In genomic region chr11:106925245-106925644, GRCh38 we compare ENCODE assay signal across 18 cellular contexts.
DNase-seq lines count a peak whose midpoint lies in the region; ATAC-seq, FAIRE-seq and TF ChIP-seq lines count a peak whose summit lies in the region.
"Had no signal": no experiment of that assay in that cellular context is flagged by ENCODE, and none has a peak within 500 bp of the region (broad histone marks: within the 10 kb centered on the region; RNA-seq: fewer than 3 reads in every experiment).

No MANE protein-coding gene starts in this region.

- no peak overlapping the region for H3K4me2 ChIP-seq in HepG2 (ENCODE audit: low read depth, low read length)
- H3K4me2 ChIP-seq: KMS-11 had no signal

- H3K9ac ChIP-seq in HepG2 (ENCODE audit: insufficient read depth, low read depth, low read length): no peak overlapping the region
- H3K9ac ChIP-seq: KMS-11 had no signal

- no peaks in the 10 kb centered on the region for H3K4me1 ChIP-seq in HepG2 (ENCODE audit: insufficient read depth, low read length)
- no peaks in the 10 kb centered on the region for H3K4me1 ChIP-seq in right lobe of liver
- H3K4me1 ChIP-seq in adrenal gland (replicated peaks in 1 of 2): no peaks in the 10 kb centered on the region
- H3K4me1 ChIP-seq in tibial artery: no peaks in the 10 kb centered on the region
- H3K4me1 ChIP-seq: Caco-2, Peyer's patch had no signal

- no peak overlapping the region for H2AFZ ChIP-seq in HepG2 (ENCODE audit: low read length)

- in situ Hi-C loops in HepG2 (cut with HindIII; ENCODE audit: extremely low pct_ligation_motif_present, low pct_unique_long_range_greater_than_20kb): no loop called here

- TF ChIP-seq POLR2A in HepG2 (IDR thresholded peaks at IDR 0.05; ENCODE audit: insufficient read depth in 1 of 2, low read depth in 2 of 2, low read length in 2 of 2) (no peak), right lobe of liver (IDR thresholded peaks at IDR 0.05) (no peak), adrenal gland (IDR thresholded peaks at IDR 0.05) (no peak)

- H3K36me3 ChIP-seq in HepG2 (replicated peaks in 1 of 2; ENCODE audit: control insufficient read depth in 1 of 2, insufficient read depth in 2 of 2, low read length in 2 of 2): no peaks in the 10 kb centered on the region
- no peaks in the 10 kb centered on the region for H3K36me3 ChIP-seq in right lobe of liver
- no peaks in the 10 kb centered on the region for H3K36me3 ChIP-seq in adrenal gland (replicated peaks in 1 of 2)
- no peaks in the 10 kb centered on the region for H3K36me3 ChIP-seq in tibial artery
- H3K36me3 ChIP-seq: MG63, Peyer's patch had no signal

- intact Hi-C loops in HepG2 (cut with micrococcal nuclease; ENCODE audit: unreplicated experiment): no loop called here
- intact Hi-C loops in right lobe of liver (cut with DNase I): no loop called here
- intact Hi-C loops in adrenal gland (cut with DNase I): no loop called here
- intact Hi-C loops in tibial artery (cut with DNase I; ENCODE audit: low total_unique reads): no loop called here

- no peaks in the 10 kb centered on the region for H4K20me1 ChIP-seq in HepG2 (ENCODE audit: insufficient read depth, low read length)

- H3K4me3 Mint-ChIP-seq in naive thymus-derived CD8-positive, alpha-beta T cell: no peak overlapping the region

- no peak for FAIRE-seq in HepG2 (lab: Jason Lieb, UNC)
- FAIRE-seq: H54 had no signal

- H3K27me3 ChIP-seq in HepG2 (ENCODE audit: control insufficient read depth in 1 of 2, insufficient read depth in 2 of 2, low read length in 2 of 2) (no peaks in the 10 kb centered on the region), right lobe of liver (no peaks in the 10 kb centered on the region), adrenal gland (no peaks in the 10 kb centered on the region), tibial artery (no peaks in the 10 kb centered on the region)
- H3K27me3 ChIP-seq: MG63, Peyer's patch had no signal

- H3K36me3 Mint-ChIP-seq in naive thymus-derived CD8-positive, alpha-beta T cell: no peaks in the 10 kb centered on the region

- H3K27ac Mint-ChIP-seq in naive thymus-derived CD8-positive, alpha-beta T cell: no peak overlapping the region

- DNase-seq in HepG2 (ENCODE audit: low spot score) (no peak), right lobe of liver (no peak), fibroblast of the aortic adventitia (ENCODE audit: low read depth) (peak; percentile 52), adrenal gland (no peak), tibial artery (no peak)
- DNase-seq in naive thymus-derived CD8-positive, alpha-beta T cell: no peak
- DNase-seq: Caco-2, MG63, NCI-H1105 treated with DMSO at 0.1 percent for 48 hours, NCI-H187, NCI-H446 treated with DMSO at 0.1 percent for 48 hours, NCI-H748 treated with DMSO at 0.1 percent for 48 hours, Peyer's patch, SHP77 had no signal

- no TSS peak for BruUV-seq in HepG2 (replicated peaks; lab: Mats Ljungman, UMichigan)

- no peak for TF ChIP-seq EP300 in HepG2 (IDR thresholded peaks at IDR 0.05; ENCODE audit: low read depth in 2 of 2, low read length in 2 of 2)
- TF ChIP-seq EP300 in HepG2 (CRISPR knock-in tag; IDR thresholded peaks at IDR 0.05; ENCODE audit: borderline replicate concordance): no peak

- no peaks in the 10 kb centered on the region for H3K27me3 Mint-ChIP-seq in naive thymus-derived CD8-positive, alpha-beta T cell

- ATAC-seq in HepG2 (no peak), right lobe of liver (no peak), SK-N-SH treated with all-trans-retinoic acid at 6 μM for 48 hours (peak; percentile 55), GM21528 (IDR thresholded peaks at IDR 0.05; ENCODE audit: low FRiP score, unreplicated experiment) (no peak)
- no peak for ATAC-seq in naive thymus-derived CD8-positive, alpha-beta T cell

- no peaks in the 10 kb centered on the region for H3K4me1 Mint-ChIP-seq in naive thymus-derived CD8-positive, alpha-beta T cell

- no peak overlapping the region for H3K4me3 ChIP-seq in HepG2 (replicated peaks in 1 of 3; ENCODE audit: insufficient read depth in 1 of 3, low read depth in 2 of 3, low read length in 3 of 3)
- H3K4me3 ChIP-seq in right lobe of liver: no peak overlapping the region
- H3K4me3 ChIP-seq in fibroblast of the aortic adventitia (ENCODE audit: low read depth, low read length): no peak overlapping the region
- H3K4me3 ChIP-seq in adrenal gland: no peak overlapping the region
- H3K4me3 ChIP-seq in tibial artery: no peak overlapping the region
- H3K4me3 ChIP-seq: MG63, Peyer's patch had no signal

- POLR2A ChIA-PET in HepG2 (lab: Yijun Ruan, JAX): no interaction called here
- POLR2A ChIA-PET in naive thymus-derived CD8-positive, alpha-beta T cell (lab: Charles Lee): no interaction called here

- TF ChIP-seq CTCF in HepG2 (CRISPR knock-in tag; IDR thresholded peaks at IDR 0.05) (no peak), right lobe of liver (IDR thresholded peaks at IDR 0.05) (no peak), fibroblast of the aortic adventitia (IDR thresholded peaks at IDR 0.05; ENCODE audit: insufficient read depth, low read length) (no peak), adrenal gland (IDR thresholded peaks at IDR 0.05) (no peak), tibial artery (IDR thresholded peaks at IDR 0.05) (no peak)

- CTCF ChIA-PET in HepG2 (lab: Yijun Ruan, JAX; ENCODE audit: low intra/inter-chr PET ratio, low total read pairs): no interaction called here

- no peaks in the 10 kb centered on the region for H3K79me2 ChIP-seq in HepG2 (ENCODE audit: insufficient read depth, low read length)

- no peak overlapping the region for H3K27ac ChIP-seq in HepG2 (ENCODE audit: extremely low read length, insufficient read depth, low read length)
- no peak overlapping the region for H3K27ac ChIP-seq in right lobe of liver
- no peak overlapping the region for H3K27ac ChIP-seq in adrenal gland
- no peak overlapping the region for H3K27ac ChIP-seq in tibial artery
- H3K27ac ChIP-seq: KMS-11, Peyer's patch had no signal

- H3K9me3 ChIP-seq in HepG2 (ENCODE audit: low read length): no peaks in the 10 kb centered on the region
- H3K9me3 ChIP-seq in right lobe of liver: no peaks in the 10 kb centered on the region
- peaks cover 0 to 6% (median 0%) of the 10 kb centered on the region in 3 donors for H3K9me3 ChIP-seq in adrenal gland (replicated peaks in 1 of 3)
- no peaks in the 10 kb centered on the region for H3K9me3 ChIP-seq in tibial artery
- H3K9me3 ChIP-seq: Caco-2, Peyer's patch had no signal

- no peak for TF ChIP-seq RAD21 in HepG2 (CRISPR knock-in tag; IDR thresholded peaks at IDR 0.05)

- H3K9me3 Mint-ChIP-seq in naive thymus-derived CD8-positive, alpha-beta T cell: peaks cover 0 to 8% (median 2%) of the 10 kb centered on the region in 9 donors

TF ChIP-seq in HepG2, 621 proteins besides CTCF, POLR2A, EP300 and RAD21:
- no peak for TF ChIP-seq BCL3 (CRISPR knock-in tag; IDR thresholded peaks at IDR 0.05)
- TF ChIP-seq ATF7 (IDR thresholded peaks at IDR 0.05): peak; percentile 38
- no peak for TF ChIP-seq ATF7 (CRISPR knock-in tag; IDR thresholded peaks at IDR 0.05)
- TF ChIP-seq NFRKB (IDR thresholded peaks at IDR 0.05): no peak
- no peak for TF ChIP-seq ZNF749 (CRISPR knock-in tag; IDR thresholded peaks at IDR 0.05; ENCODE audit: borderline replicate concordance)
- no peak for TF ChIP-seq HIVEP1 (CRISPR knock-in tag; IDR thresholded peaks at IDR 0.05)
- no peak for TF ChIP-seq MLX (CRISPR knock-in tag; IDR thresholded peaks at IDR 0.05)
- no peak for TF ChIP-seq ZNF577 (CRISPR knock-in tag; IDR thresholded peaks at IDR 0.05; ENCODE audit: borderline replicate concordance, low read depth)
TF ChIP-seq in HepG2: peak in this region for 1.

TF ChIP-seq in SK-N-SH treated with all-trans-retinoic acid at 6 μM for 48 hours, 23 proteins besides CTCF, POLR2A, EP300 and RAD21:
- TF ChIP-seq ZC3H10 (CRISPR knock-in tag; IDR thresholded peaks at IDR 0.05) (peak; percentile 6; the same call in 1 of the 2 replicates), CREB5 (CRISPR knock-in tag; IDR thresholded peaks at IDR 0.05; ENCODE audit: low read depth) (peak; percentile 60; the same call in 1 of the 2 replicates), TOX (CRISPR knock-in tag; IDR thresholded peaks at IDR 0.05; ENCODE audit: borderline replicate concordance) (no peak), ISL1 (CRISPR knock-in tag; IDR thresholded peaks at IDR 0.05) (peak; percentile 80)
